Comparison of ENCODE assay signal across 8 cellular contexts in genomic region chr16:2009791-2010510, GRCh38. TPM values are rescaled to one million over a fixed set of nuclear protein-coding genes. Genes with fewer than 3 reads are reported as not detected.
DNase-seq lines count a peak whose midpoint lies in the region; ATAC-seq and TF ChIP-seq lines count a peak whose summit lies in the region.

Gene ZNF598, minus strand, starts transcription at chr16:2009821.

- peak within 1 kb of the TSS; percentile 97 for H2AFZ ChIP-seq in IMR-90 (replicated peaks; ENCODE audit: low read length, poor library complexity)
- H2AFZ ChIP-seq in neural cell (ENCODE audit: low read depth, low read length), result peak within 1 kb of the TSS; percentile 81

- in situ Hi-C loops in Caki2 (cut with HindIII; ENCODE audit: low pct_unique_long_range_greater_than_20kb, low sequenced_read_pairs) (no loop called here), IMR-90 (cut with MboI; ENCODE audit: low sequenced_read_pairs) (no loop called here)

- peak within 1 kb of the TSS; percentile 98 for H3K4me3 ChIP-seq in IMR-90 (ENCODE audit: insufficient read depth, low read depth, low read length)
- peak within 1 kb of the TSS; percentile 83 for H3K4me3 ChIP-seq in fibroblast of villous mesenchyme (ENCODE audit: low read depth, low read length)
- peak within 1 kb of the TSS; percentile 87 for H3K4me3 ChIP-seq in neural cell (ENCODE audit: low read length)
- H3K4me3 ChIP-seq in stomach smooth muscle (ENCODE audit: low read length in 2 of 2), result peak within 1 kb of the TSS; percentile 77 to 87

- H3K79me2 ChIP-seq in neural cell (replicated peaks; ENCODE audit: insufficient read depth, low read length), result peaks cover 46% of the 10 kb centered on the region

- peak; percentile 49 for TF ChIP-seq EP300 in neural cell (conservative IDR thresholded peaks at IDR 0.05; ENCODE audit: poor library complexity, severe bottlenecking)

- TF ChIP-seq CTCF in IMR-90 (conservative IDR thresholded peaks at IDR 0.05; ENCODE audit: low read depth, low read length) (no peak), fibroblast of villous mesenchyme (IDR thresholded peaks at IDR 0.05; ENCODE audit: insufficient read depth, low read depth, low read length) (no peak), neural cell (IDR thresholded peaks at IDR 0.05; ENCODE audit: poor library complexity, severe bottlenecking) (peak; percentile 34)

- peak within 1 kb of the TSS; percentile 84 for H2BK120ac ChIP-seq in IMR-90 (ENCODE audit: low read depth, low read length)

- H3K9me2 ChIP-seq in neural cell (ENCODE audit: insufficient read depth, low read length), result no peaks in the 10 kb centered on the region

- H4K8ac ChIP-seq in IMR-90 (ENCODE audit: low read depth in 2 of 2, low read length in 2 of 2), result peak within 1 kb of the TSS; percentile 99

- CTCF ChIA-PET in IMR-90 (lab: Yijun Ruan, JAX), result no interaction called here

- H3K27me3 ChIP-seq in IMR-90 (ENCODE audit: control insufficient read depth, insufficient read depth, low read length), result no peaks in the 10 kb centered on the region
- H3K27me3 ChIP-seq in neural cell (ENCODE audit: insufficient read depth, low read depth, low read length), result no peaks in the 10 kb centered on the region
- no peaks in the 10 kb centered on the region for H3K27me3 ChIP-seq in stomach smooth muscle (ENCODE audit: control insufficient read depth in 1 of 2, insufficient read depth in 2 of 2, low read length in 2 of 2)

- peaks cover 42% of the 10 kb centered on the region for H4K20me1 ChIP-seq in IMR-90 (ENCODE audit: insufficient read depth, low read length)
- peaks cover 5% of the 10 kb centered on the region for H4K20me1 ChIP-seq in neural cell (ENCODE audit: insufficient read depth)

- intact Hi-C loops in IMR-90 (cut with micrococcal nuclease), result no loop called here

- H4K5ac ChIP-seq in IMR-90 (ENCODE audit: low read depth, low read length), result peak within 1 kb of the TSS; percentile 100

- H3K9ac ChIP-seq in IMR-90 (ENCODE audit: low read depth, low read length) (peak within 1 kb of the TSS; percentile 99), neural cell (ENCODE audit: low read length) (peak within 1 kb of the TSS; percentile 89), stomach smooth muscle (ENCODE audit: low read length in 2 of 2) (peak within 1 kb of the TSS; percentile 88)

- 0% methylated on average over 27 of the region's 52 CpGs; no CpG with 5 or more reads in 1 of the 2 experiments for WGBS in IMR-90 (ENCODE audit: extremely low coverage in 2 of 2, insufficient read length in 1 of 2), 2 experiments

- dilution Hi-C loops in IMR-90 (cut with HindIII; ENCODE audit: low sequenced_read_pairs, unreplicated experiment), result no loop called here

- peak within 1 kb of the TSS; percentile 98 for H2AK9ac ChIP-seq in IMR-90 (replicated peaks; ENCODE audit: low read depth, low read length, poor library complexity)

- H3K9me1 ChIP-seq in IMR-90 (ENCODE audit: insufficient read depth, low read length), result peaks cover 8% of the 10 kb centered on the region; the same call in 1 of the 2 replicates

- H3K14ac ChIP-seq in IMR-90 (replicated peaks; ENCODE audit: low read depth, low read length), result peak within 1 kb of the TSS; percentile 100

- H3K27ac ChIP-seq in IMR-90 (ENCODE audit: insufficient read depth, low read length) (peak within 1 kb of the TSS; percentile 94), neural cell (ENCODE audit: low read length) (peak within 1 kb of the TSS; percentile 87), stomach smooth muscle (ENCODE audit: low read length) (peak within 1 kb of the TSS; percentile 81)

- no peaks in the 10 kb centered on the region for H3F3A ChIP-seq in neural cell (ENCODE audit: insufficient read depth, low read length, poor library complexity, severe bottlenecking)

- TF ChIP-seq POLR2A in IMR-90 (IDR thresholded peaks at IDR 0.05; ENCODE audit: low read depth, low read length), result peak; percentile 97

- no peaks in the 10 kb centered on the region for H3K9me3 ChIP-seq in IMR-90 (ENCODE audit: control insufficient read depth, insufficient read depth, low read length)
- no peaks in the 10 kb centered on the region for H3K9me3 ChIP-seq in neural cell (ENCODE audit: low read length)
- H3K9me3 ChIP-seq in stomach smooth muscle (ENCODE audit: control insufficient read depth in 2 of 2, low read length in 2 of 2), result no peaks in the 10 kb centered on the region

- H3K23ac ChIP-seq in IMR-90 (ENCODE audit: low read depth, low read length), result peak within 1 kb of the TSS; percentile 97

- ATAC-seq in GM21390 (IDR thresholded peaks at IDR 0.05; ENCODE audit: unreplicated experiment) (peak; percentile 86), IMR-90 (ENCODE audit: low read depth) (peak; percentile 92)

- H3K56ac ChIP-seq in IMR-90 (ENCODE audit: extremely low read depth, insufficient read depth, low read length), result peak within 1 kb of the TSS; percentile 95

- H3K18ac ChIP-seq in IMR-90 (ENCODE audit: low read depth, low read length), result peak within 1 kb of the TSS; percentile 99

- H3K36me3 ChIP-seq in IMR-90 (ENCODE audit: control insufficient read depth, insufficient read depth, low read length) (peaks cover 9% of the 10 kb centered on the region), neural cell (ENCODE audit: insufficient read depth, low read length) (no peaks in the 10 kb centered on the region), stomach smooth muscle (ENCODE audit: control insufficient read depth in 2 of 2, insufficient read depth in 2 of 2, low read length in 2 of 2) (no peaks in the 10 kb centered on the region)

- peak within 1 kb of the TSS; percentile 99 for H3K4me2 ChIP-seq in IMR-90 (ENCODE audit: low read depth, low read length)
- H3K4me2 ChIP-seq in neural cell (ENCODE audit: low read length), result peak within 1 kb of the TSS; percentile 100

- TF ChIP-seq RAD21 in IMR-90 (IDR thresholded peaks at IDR 0.05; ENCODE audit: low read length) (no peak), neural cell (conservative IDR thresholded peaks at IDR 0.05) (no peak)

- H2BK15ac ChIP-seq in IMR-90 (ENCODE audit: low read depth, low read length), result peak within 1 kb of the TSS; percentile 17; the same call in 1 of the 3 replicates

- POLR2A ChIA-PET in IMR-90 (lab: Charles Lee; ENCODE audit: unreplicated experiment), result no interaction called here

- BruUV-seq in IMR-90 (replicated peaks; lab: Mats Ljungman, UMichigan), result TSS peak; percentile 98

- H3K4me1 ChIP-seq in IMR-90 (ENCODE audit: control insufficient read depth, insufficient read depth, low read length) (peaks cover 20% of the 10 kb centered on the region), stomach smooth muscle (ENCODE audit: control insufficient read depth, insufficient read depth, low read length) (peaks cover 47% of the 10 kb centered on the region)

- H4K91ac ChIP-seq in IMR-90 (ENCODE audit: insufficient read depth, low read depth, low read length), result peak within 1 kb of the TSS; percentile 95

- peak within 1 kb of the TSS; percentile 99 for H2AK5ac ChIP-seq in IMR-90 (ENCODE audit: low read depth, low read length)

- DNase-seq in Caki2 (ENCODE audit: low read depth), result peak; percentile 84
- peak; percentile 84 for DNase-seq in IMR-90
- peak; percentile 96 for DNase-seq in RPMI8226
- peak; percentile 93 for DNase-seq in activated effector memory CD4-positive, alpha-beta T cell treated with anti-CD3 and anti-CD28 coated beads, Interleukin-2, amount 50 U/mL, for 16 hours
- peak; percentile 86 for DNase-seq in fibroblast of villous mesenchyme (ENCODE audit: low read depth)

- H3K79me1 ChIP-seq in IMR-90 (ENCODE audit: low read depth in 1 of 2, low read length in 2 of 2), result peaks cover 9 to 52% of the 10 kb centered on the region in 2 experiments; a peak in 3 of 4 replicates

- peak within 1 kb of the TSS; percentile 95 for H2BK5ac ChIP-seq in IMR-90 (ENCODE audit: low read depth, low read length, poor library complexity, severe bottlenecking)

- H3K4ac ChIP-seq in IMR-90 (ENCODE audit: low read depth, low read length), result peak within 1 kb of the TSS; percentile 100

- peak within 1 kb of the TSS; percentile 27; the same call in 1 of the 2 replicates for H2BK20ac ChIP-seq in IMR-90 (ENCODE audit: low read depth, low read length)

TF ChIP-seq in IMR-90, 13 proteins besides CTCF, POLR2A, EP300 and RAD21 (continues in another document):
- TF ChIP-seq MXI1 (IDR thresholded peaks at IDR 0.05; ENCODE audit: borderline replicate concordance, low read depth, low read length), result peak; percentile 80
- no peak for TF ChIP-seq ELK1 (IDR thresholded peaks at IDR 0.05; ENCODE audit: borderline replicate concordance, low read depth, low read length)

TF ChIP-seq in neural cell, 6 proteins besides CTCF, POLR2A, EP300 and RAD21 (continues in another document):
- TF ChIP-seq SMC3 (conservative IDR thresholded peaks at IDR 0.05; ENCODE audit: poor library complexity) (peak; percentile 20), EZH2 (IDR thresholded peaks at IDR 0.05; ENCODE audit: borderline replicate concordance, insufficient read depth, low read length, poor library complexity, severe bottlenecking) (no peak), MXI1 (conservative IDR thresholded peaks at IDR 0.05; ENCODE audit: poor library complexity, severe bottlenecking) (peak; percentile 94), POLR2AphosphoS5 (IDR thresholded peaks at IDR 0.05) (peak; percentile 85), TAF1 (IDR thresholded peaks at IDR 0.05; ENCODE audit: low read depth) (peak; percentile 2)

RNA-seq across cellular contexts. Expression of gene ZNF598, which starts in this region (rescaled TPM):
- total RNA-seq in Caki2 (2014; rRNA removed; shearing (Covaris generic); ENCODE audit: low replicate concordance), result 45.0 and 89.3 TPM in 2 replicates
- total RNA-seq in IMR-90 (2012; rRNA removed) (3.4 and 4.4 TPM in 2 replicates), fibroblast of villous mesenchyme (23.5 and 27.6 TPM in 2 replicates)
- polyA plus RNA-seq in IMR-90 (2012; rRNA removed) (36.4 and 40.6 TPM in 2 replicates), neural cell (18.2 and 22.1 TPM in 2 replicates)
- polyA plus RNA-seq in IMR-90 (2012; cell fraction: cytosol; rRNA removed), result 23.6 and 37.3 TPM in 2 replicates
- 98.8 and 225 TPM in 2 replicates for polyA plus RNA-seq in IMR-90 (2012; cell fraction: nucleus; rRNA removed; ENCODE audit: low replicate concordance)
- polyA minus RNA-seq in neural cell, result 15.6 and 26.3 TPM in 2 replicates

Comparison
In these comparisons a context has a peak if more than half of its experiments do, and no peak if none do; other contexts are left out.
1. Peak in every context shown above with its lines: DNase-seq, ATAC-seq, H3K4me3 ChIP-seq and H3K27ac ChIP-seq.